Comparison of ENCODE assay signal across 20 cellular contexts in the genomic region with DNA sequence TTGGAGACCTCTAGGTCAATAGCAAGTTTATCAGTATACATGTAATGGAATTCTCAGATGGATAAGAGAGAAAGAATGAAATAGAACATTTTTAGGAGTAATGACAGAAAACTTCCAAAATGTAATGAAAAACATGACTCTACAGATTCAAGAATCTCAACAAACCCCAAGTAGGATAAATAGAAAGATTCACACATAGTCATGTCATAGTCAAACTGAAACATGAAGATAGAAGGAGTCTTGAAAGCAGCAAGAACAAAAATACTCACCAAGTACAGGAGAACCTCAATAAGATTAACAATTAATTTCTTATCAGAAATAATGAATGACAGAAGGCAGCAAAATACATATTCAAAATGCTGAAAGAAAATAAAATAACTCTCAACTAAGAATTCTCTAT.
DNase-seq lines count a peak whose midpoint lies in the region; ATAC-seq, FAIRE-seq and TF ChIP-seq lines count a peak whose summit lies in the region.
"Had no signal": no experiment of that assay in that cellular context is flagged by ENCODE, and none has a peak within 500 bp of the region (broad histone marks: within the 10 kb centered on the region; RNA-seq: fewer than 3 reads in every experiment).

No MANE protein-coding gene starts in this region.

- H3K9me2 ChIP-seq in OCI-LY7 (ENCODE audit: insufficient read depth, low read length) = no peaks in the 10 kb centered on the region

- CTCF ChIA-PET in OCI-LY7 (lab: Charles Lee; ENCODE audit: unreplicated experiment) = no interaction called here

- DNase-seq in H54 (ENCODE audit: insufficient read length, low spot score) (no peak), OCI-LY7 (ENCODE audit: low spot score) (no peak), NCI-H2029 (lab: John Stamatoyannopoulos, UW) (no peak), DMS53 (lab: John Stamatoyannopoulos, UW) (no peak), LoVo (ENCODE audit: low spot score) (no peak)
- DNase-seq in stimulated activated naive CD8-positive, alpha-beta T cell treated with anti-CD3 and anti-CD28 coated beads, Interleukin-15, Interleukin-2, amounts not matched to agents 100 U/mL and 50 U/mL, for 24 hours = no peak
- DNase-seq: C1 segment of cervical spinal cord, H9, NCI-H146, NCI-H2107, NCI-H2227 treated with DMSO at 0.1 percent for 48 hours, NCI-H524 treated with DMSO at 0.1 percent for 48 hours, PC-9, SJCRH30, SW 1271 had no signal

- TF ChIP-seq POLR2A in H54 (IDR thresholded peaks at IDR 0.05; ENCODE audit: low read depth, low read length) = no peak

- BruUV-seq in OCI-LY7 (replicated peaks; lab: Mats Ljungman, UMichigan) = no TSS peak

- intact Hi-C loops in OCI-LY7 (cut with micrococcal nuclease; ENCODE audit: unreplicated experiment) = no loop called here

- no peaks in the 10 kb centered on the region for H4K20me1 ChIP-seq in OCI-LY7 (ENCODE audit: insufficient read depth, low read length)

- TF ChIP-seq CTCF in OCI-LY7 (conservative IDR thresholded peaks at IDR 0.05; ENCODE audit: low read length) = no peak

- no peaks in the 10 kb centered on the region; the same call in 1 of the 2 replicates for H3K36me3 ChIP-seq in OCI-LY7 (ENCODE audit: insufficient read depth, low read length)
- H3K36me3 ChIP-seq: SJCRH30 had no signal

- peaks cover 10% of the 10 kb centered on the region for H3K4me1 ChIP-seq in OCI-LY7 (ENCODE audit: insufficient read depth, low read length, poor library complexity, severe bottlenecking)
- H3K4me1 ChIP-seq: A549 had no signal

- H3K9me3 ChIP-seq in OCI-LY7 (ENCODE audit: low read length) = peaks cover 6% of the 10 kb centered on the region; the same call in 1 of the 2 replicates
- H3K9me3 ChIP-seq: A549, SJCRH30 had no signal

- peak; percentile 88 for ATAC-seq in GM18520 (IDR thresholded peaks at IDR 0.05; ENCODE audit: unreplicated experiment)
- peak; percentile 76 for ATAC-seq in HG03432 (IDR thresholded peaks at IDR 0.05; ENCODE audit: unreplicated experiment)
- ATAC-seq in stimulated activated naive CD8-positive, alpha-beta T cell treated with anti-CD3 and anti-CD28 coated beads, Interleukin-15, Interleukin-2, amounts not matched to agents 100 U/mL and 50 U/mL, for 24 hours = no peak
- ATAC-seq: A549, K562 had no signal

- H3K79me2 ChIP-seq in OCI-LY7 (ENCODE audit: insufficient read depth, low read depth, low read length) = no peaks in the 10 kb centered on the region

- POLR2A ChIA-PET in OCI-LY7 (lab: Charles Lee) = interaction anchor here (0.8 to 3.4 kb wide), 9 partner anchors 10 to 76 kb away, joined by 3 to 19 read pairs (median 8); no protein-coding TSS in a partner anchor

- H3K27ac ChIP-seq in OCI-LY7 (ENCODE audit: low read depth, low read length, poor library complexity, severe bottlenecking) = no peak overlapping the region
- H3K27ac ChIP-seq: A549, PC-9, SJCRH30 had no signal

- H3K4me2 ChIP-seq in OCI-LY7 (ENCODE audit: low read length) = no peak overlapping the region
- H3K4me2 ChIP-seq: A549, PC-9 had no signal

- H3K4me3 ChIP-seq in OCI-LY7 (ENCODE audit: low read depth, low read length, poor library complexity, severe bottlenecking) = no peak overlapping the region
- H3K4me3 ChIP-seq: A549, K562, PC-9, SJCRH30 had no signal

- H2AFZ ChIP-seq in OCI-LY7 (ENCODE audit: low read length) = 0 out of 2 replicates have a peak overlapping the region, but pooled peaks have one; percentile 28
- H2AFZ ChIP-seq: PC-9 had no signal

- peak; percentile 20 for FAIRE-seq in H54 (lab: Jason Lieb, UNC)
- FAIRE-seq: A549, GM12892, K562 had no signal
